Comparison of ENCODE assay signal across 8 cellular contexts in the genomic region with DNA sequence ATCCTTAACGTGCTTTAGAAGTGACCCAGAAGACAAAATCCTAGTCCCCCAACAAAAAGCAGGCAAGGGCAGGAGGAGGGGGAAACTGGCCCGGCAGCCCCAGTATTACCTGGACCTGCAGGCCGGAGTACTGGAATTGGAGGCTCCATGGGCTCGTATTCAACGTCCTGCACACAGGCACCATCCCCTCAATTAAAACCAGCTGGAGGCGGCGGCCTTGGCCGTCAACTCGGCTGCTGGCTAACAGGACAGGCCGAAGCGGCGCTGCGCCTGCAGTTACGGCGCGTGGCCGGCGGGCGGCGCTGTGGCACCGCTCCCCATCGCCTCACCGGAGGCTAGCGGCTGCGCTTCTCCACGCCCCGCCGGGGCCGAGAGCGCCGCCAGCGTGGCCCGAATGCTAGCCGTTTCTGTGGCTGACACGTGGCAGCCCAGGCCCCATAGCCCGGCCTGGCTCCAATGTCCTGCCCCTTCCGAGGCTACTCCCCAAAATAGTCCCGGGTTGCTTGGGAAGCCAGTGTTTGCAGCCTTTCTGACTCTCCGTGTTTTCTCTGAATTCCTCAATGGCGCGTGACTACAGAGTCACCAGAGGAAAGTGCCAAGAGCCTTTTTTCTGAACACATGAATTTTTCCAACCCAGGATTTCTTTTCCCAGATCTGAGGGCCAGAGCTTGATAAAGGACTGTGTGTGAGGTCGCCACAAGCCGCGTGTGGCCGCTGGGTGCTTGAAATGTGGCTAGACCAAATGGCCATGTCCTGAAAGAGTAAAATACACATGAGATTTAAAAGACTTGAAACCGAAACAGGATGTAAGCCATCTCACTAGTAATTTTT.
A peak's percentile ranks its signal among the peaks of the same experiment; 100 is the strongest.
DNase-seq lines count a peak whose midpoint lies in the region; ATAC-seq and TF ChIP-seq lines count a peak whose summit lies in the region.

No MANE protein-coding gene starts in this region.

- ATAC-seq in CD4-positive, alpha-beta T cell (ENCODE audit: poor library complexity), result peak; percentile 91
- ATAC-seq in GM19372 (IDR thresholded peaks at IDR 0.05; ENCODE audit: low read depth, unreplicated experiment), result peak; percentile 87
- peak; percentile 90 for ATAC-seq in HG03521 (IDR thresholded peaks at IDR 0.05; ENCODE audit: unreplicated experiment)

- H3K4me3 Mint-ChIP-seq in CD4-positive, alpha-beta T cell, result peak overlapping the region; percentile 94

- H3K4me2 ChIP-seq in mesendoderm (ENCODE audit: low read length), result peak overlapping the region; percentile 56

- peak overlapping the region; percentile 59 for H3K4me3 ChIP-seq in effector memory CD4-positive, alpha-beta T cell (ENCODE audit: insufficient read depth, low read depth, low read length, poor library complexity, severe bottlenecking)
- peak overlapping the region; percentile 15 for H3K4me3 ChIP-seq in mesendoderm (ENCODE audit: low read length)

- H3K23ac ChIP-seq in mesendoderm (ENCODE audit: low read length), result no peak overlapping the region

- H3K4me1 ChIP-seq in effector memory CD4-positive, alpha-beta T cell (ENCODE audit: control insufficient read depth, insufficient read depth, low read length, poor library complexity, severe bottlenecking), result peaks cover 3% of the 10 kb centered on the region
- no peaks in the 10 kb centered on the region for H3K4me1 ChIP-seq in mesendoderm (ENCODE audit: control insufficient read depth, low read depth, low read length)

- no peak overlapping the region for H2AK5ac ChIP-seq in mesendoderm (ENCODE audit: low read length)

- H3K27ac ChIP-seq in CD4-positive, alpha-beta T cell (ENCODE audit: low read depth, low read length), result peak overlapping the region; percentile 25
- peak overlapping the region; percentile 56 for H3K27ac ChIP-seq in effector memory CD4-positive, alpha-beta T cell (ENCODE audit: insufficient read depth, low read length, poor library complexity, severe bottlenecking)
- peak overlapping the region; percentile 11 for H3K27ac ChIP-seq in mesendoderm (ENCODE audit: low read depth, low read length)

- H3K9me3 Mint-ChIP-seq in CD4-positive, alpha-beta T cell, result no peaks in the 10 kb centered on the region

- no peaks in the 10 kb centered on the region for H3K79me1 ChIP-seq in mesendoderm (ENCODE audit: low read length)

- POLR2A ChIA-PET in CD4-positive, alpha-beta T cell (lab: Charles Lee), result interaction anchor here (0.6 to 2.3 kb wide), 7 partner anchors 60 to 733 kb away, joined by 3 to 11 read pairs (median 3); partner anchors contain the start of genes DUSP10 and TAF1A

- H4K8ac ChIP-seq in mesendoderm (ENCODE audit: low read depth, low read length), result no peak overlapping the region

- H3K79me2 ChIP-seq in mesendoderm (ENCODE audit: control insufficient read depth, insufficient read depth, low read length), result no peaks in the 10 kb centered on the region

- peaks cover 19% of the 10 kb centered on the region for H3K4me1 Mint-ChIP-seq in CD4-positive, alpha-beta T cell (ENCODE audit: low read depth)

- peak overlapping the region; percentile 78 for H3K56ac ChIP-seq in mesendoderm (ENCODE audit: low read length)

- H3K18ac ChIP-seq in mesendoderm (ENCODE audit: low read length), result no peak overlapping the region

- no peak overlapping the region for H3K4ac ChIP-seq in mesendoderm (ENCODE audit: low read depth, low read length)

- H3K9me3 ChIP-seq in CD4-positive, alpha-beta T cell (ENCODE audit: control insufficient read depth, low read length), result no peaks in the 10 kb centered on the region
- no peaks in the 10 kb centered on the region for H3K9me3 ChIP-seq in effector memory CD4-positive, alpha-beta T cell (ENCODE audit: control insufficient read depth, low read length)

- CTCF ChIA-PET in CD4-positive, alpha-beta T cell (lab: Charles Lee), result interaction anchor here (0.7 to 1.9 kb wide), 8 partner anchors 11 to 604 kb away, joined by 3 to 9 read pairs (median 4); no protein-coding TSS in a partner anchor

- peak overlapping the region; percentile 93 for H3K27ac Mint-ChIP-seq in CD4-positive, alpha-beta T cell

- no peak overlapping the region for H4K5ac ChIP-seq in mesendoderm (ENCODE audit: low read length)

- H3K27me3 Mint-ChIP-seq in CD4-positive, alpha-beta T cell, result peaks cover 5% of the 10 kb centered on the region

- no peaks in the 10 kb centered on the region for H3K36me3 ChIP-seq in effector memory CD4-positive, alpha-beta T cell (ENCODE audit: control insufficient read depth, insufficient read depth, low read length)
- H3K36me3 ChIP-seq in mesendoderm (ENCODE audit: control insufficient read depth, insufficient read depth, low read length), result no peaks in the 10 kb centered on the region

- TF ChIP-seq CTCF in CD4-positive, alpha-beta T cell (IDR thresholded peaks at IDR 0.05), result peak; percentile 100

- peaks cover 6% of the 10 kb centered on the region for H3K36me3 Mint-ChIP-seq in CD4-positive, alpha-beta T cell (ENCODE audit: low read depth)

- H2BK120ac ChIP-seq in mesendoderm (ENCODE audit: low read depth, low read length), result no peak overlapping the region

- H2BK15ac ChIP-seq in mesendoderm (replicated peaks; ENCODE audit: low read depth), result no peak overlapping the region

- H3K27me3 ChIP-seq in CD4-positive, alpha-beta T cell (ENCODE audit: control insufficient read depth, insufficient read depth, low read length), result no peaks in the 10 kb centered on the region
- H3K27me3 ChIP-seq in effector memory CD4-positive, alpha-beta T cell (replicated peaks; ENCODE audit: control insufficient read depth, insufficient read depth, low read length, poor library complexity, severe bottlenecking), result no peaks in the 10 kb centered on the region
- H3K27me3 ChIP-seq in mesendoderm (ENCODE audit: insufficient read depth, low read length, poor library complexity), result no peaks in the 10 kb centered on the region

- no peak overlapping the region for H2BK5ac ChIP-seq in mesendoderm (ENCODE audit: low read length)

- peak; percentile 49 to 79 (median 62) for DNase-seq in CD4-positive, alpha-beta T cell
- DNase-seq in NCI-H82 treated with DMSO at 0.1 percent for 48 hours (lab: John Stamatoyannopoulos, UW; ENCODE audit: unreplicated experiment) (peak; percentile 69), mesendoderm (peak; percentile 98)
- DNase-seq in activated CD8-positive, alpha-beta memory T cell treated with anti-CD3 and anti-CD28 coated beads for 1 hour (ENCODE audit: extremely low read depth in 1 of 2, low read depth in 1 of 2), result peak; percentile 24 to 55
- peak; percentile 55 to 66 (median 63) for DNase-seq in effector memory CD4-positive, alpha-beta T cell
- DNase-seq in stimulated activated CD8-positive, alpha-beta memory T cell treated with anti-CD3 and anti-CD28 coated beads, Interleukin-12 subunit alpha, Interleukin-12 subunit beta, amount 100 ng/mL, for 4 hours (ENCODE audit: low read depth), result peak; percentile 64

- no CpG with 5 or more reads among the region's 46 CpGs for WGBS in mesendoderm (ENCODE audit: extremely low coverage, insufficient coverage, low lambda C conversion rate)

- intact Hi-C loops in CD4-positive, alpha-beta T cell (cut with DNase I, micrococcal nuclease), result loop anchor here (1.0 to 10.0 kb wide), 6 partner anchors 169 to 1219 kb away; partner anchors contain the start of genes AIDA (in 2 of the 2) and BROX (in 2 of the 2)

- peak overlapping the region; percentile 78 for H3K9ac ChIP-seq in mesendoderm (ENCODE audit: low read length)

Comparison
In these comparisons a context has a peak if more than half of its experiments do, and no peak if none do; other contexts are left out.
1. Peak in every context shown above with its lines: DNase-seq, ATAC-seq, H3K4me3 ChIP-seq and H3K27ac ChIP-seq.
2. DNase-seq: peak in every context shown above with its lines; median percentile 98 in mesendoderm; 69 in NCI-H82 treated with DMSO at 0.1 percent for 48 hours; 64 in stimulated activated CD8-positive, alpha-beta memory T cell treated with anti-CD3 and anti-CD28 coated beads, Interleukin-12 subunit alpha, Interleukin-12 subunit beta, amount 100 ng/mL, for 4 hours; 63 in effector memory CD4-positive, alpha-beta T cell; 62 in CD4-positive, alpha-beta T cell; 40 in activated CD8-positive, alpha-beta memory T cell treated with anti-CD3 and anti-CD28 coated beads for 1 hour.